In genomic region chr21:36608251-36608650, GRCh38 we compare ENCODE assay signal across 27 cellular contexts.
"Had no signal": no experiment of that assay in that cellular context is flagged by ENCODE, and none has a peak within 500 bp of the region (broad histone marks: within the 10 kb centered on the region; RNA-seq: fewer than 3 reads in every experiment).

No MANE protein-coding gene starts in this region.

- H3K4me1 ChIP-seq: ascending aorta, colonic mucosa had no signal

- H3K36me3 ChIP-seq: ascending aorta, cardiac muscle cell, colonic mucosa had no signal

- H3K9me3 ChIP-seq: ascending aorta, colonic mucosa had no signal

- H3K27me3 ChIP-seq: ascending aorta, colonic mucosa had no signal

- H3K27ac ChIP-seq: ascending aorta, cardiac muscle cell, colonic mucosa, VCaP had no signal

- DNase-seq: activated B cell treated with CpG ODN at 0.5 μM for 24 hours; activated CD4-positive, alpha-beta memory T cell treated with anti-CD3 and anti-CD28 coated beads, Interleukin-2, amount 10 ng/mL, durations not matched to agents 7 days and 5 days; activated CD4-positive, alpha-beta T cell treated with anti-CD3 and anti-CD28 coated beads for 36 hours; activated CD4-positive, alpha-beta T cell treated with anti-CD3 and anti-CD28 coated beads for 48 hours; activated CD4-positive, alpha-beta T cell treated with anti-CD3 and anti-CD28 coated beads, Interleukin-2, amount 10 ng/mL, durations not matched to agents 7 days and 5 days; activated CD4-positive, alpha-beta T cell treated with anti-CD3 and anti-CD28 coated beads, Interleukin-2, amount 50 U/mL, for 48 hours; activated CD4-positive, CD25-positive, alpha-beta regulatory T cell treated with anti-CD3 and anti-CD28 coated beads, Interleukin-2, amount 50 U/mL, for 72 hours; activated CD8-positive, alpha-beta memory T cell treated with anti-CD3 and anti-CD28 coated beads for 24 hours; activated CD8-positive, alpha-beta memory T cell treated with anti-CD3 and anti-CD28 coated beads, Interleukin-2, amount 10 ng/mL, durations not matched to agents 7 days and 5 days; activated CD8-positive, alpha-beta memory T cell treated with anti-CD3 and anti-CD28 coated beads, Interleukin-2, amount 50 U/mL, for 48 hours; activated CD8-positive, alpha-beta T cell treated with anti-CD3 and anti-CD28 coated beads, Interleukin-2, amount 10 ng/mL, durations not matched to agents 7 days and 5 days; activated effector memory CD4-positive, alpha-beta T cell treated with Interleukin-2 at 50 U/mL for 16 hours; activated gamma-delta T cell; activated naive CD4-positive, alpha-beta T cell treated with anti-CD3 and anti-CD28 coated beads, Interleukin-2, amount 10 ng/mL, durations not matched to agents 7 days and 5 days; activated naive CD4-positive, alpha-beta T cell treated with Interleukin-2 at 50 U/mL for 16 hours; activated naive CD8-positive, alpha-beta T cell treated with anti-CD3 and anti-CD28 coated beads, Interleukin-2, amount 10 ng/mL, durations not matched to agents 7 days and 5 days; activated naive CD8-positive, alpha-beta T cell treated with anti-CD3 and anti-CD28 coated beads, Interleukin-2, amount 50 U/mL, for 24 hours; activated T-cell treated with anti-CD3 and anti-CD28 coated beads, Interleukin-2, amount 50 U/mL, for 24 hours; activated T-cell treated with anti-CD3 and anti-CD28 coated beads, Interleukin-2, amount 50 U/mL, for 48 hours; amygdala; anterior cingulate cortex; colonic mucosa; T-helper 2 cell; T-helper 9 cell had no signal

- H3K4me3 ChIP-seq: ascending aorta, cardiac muscle cell, colonic mucosa had no signal
